ENCODE assay signal across 25 cellular contexts in the genomic region with DNA sequence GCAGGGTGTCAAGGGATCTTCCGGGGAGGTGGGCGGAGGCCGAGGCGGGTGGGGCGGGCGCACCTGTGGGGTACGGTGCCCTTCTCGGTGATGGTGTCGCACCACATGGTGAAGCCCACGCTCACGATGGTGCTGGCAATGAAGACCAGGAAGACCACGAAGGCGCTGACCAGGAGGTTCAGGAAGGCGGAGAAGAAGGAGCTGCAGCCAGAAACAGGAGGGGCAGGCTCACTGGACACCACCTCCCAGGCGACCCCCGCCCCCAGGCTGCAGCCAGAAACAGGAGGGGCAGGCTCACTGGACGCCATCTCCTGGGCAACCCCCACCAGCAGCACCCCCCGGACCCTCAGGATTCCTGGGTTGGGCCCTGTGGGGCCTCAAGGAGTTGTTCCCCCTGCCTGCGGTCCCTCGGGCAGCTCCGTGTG. TPM values are rescaled to one million over a fixed set of nuclear protein-coding genes. Genes with fewer than 3 reads are reported as not detected.
"Had no signal": no experiment of that assay in that cellular context is flagged by ENCODE, and none has a peak within 500 bp of the region (broad histone marks: within the 10 kb centered on the region; RNA-seq: fewer than 3 reads in every experiment).

No MANE protein-coding gene starts in this region.

- H3K9me3 Mint-ChIP-seq: immature natural killer cell; memory B cell; natural killer cell treated with Interleukin-12 subunit alpha and Interleukin-12 subunit beta and Interleukin-15 and Interleukin-18, amount 100 ng/mL, for 72 hours; stimulated activated naive B cell treated with anti-CD40 and anti-IgM and Interleukin-4, amounts not matched to agents 10 μg/mL and 1 μg/mL and 100 μg/mL, for 72 hours; stimulated activated naive CD8-positive, alpha-beta T cell treated with anti-CD3 and anti-CD28 coated beads, Interleukin-15, amount 100 ng/mL, for 72 hours had no signal

- H3K36me3 ChIP-seq: colonic mucosa, esophagus squamous epithelium, gastroesophageal sphincter, tibial nerve had no signal

- H3K4me1 ChIP-seq: colonic mucosa, esophagus squamous epithelium, gastroesophageal sphincter, psoas muscle, testis had no signal

- H3K4me3 ChIP-seq: colonic mucosa, esophagus squamous epithelium, gastroesophageal sphincter, psoas muscle, testis, tibial nerve had no signal

- H3K27ac ChIP-seq: colonic mucosa, esophagus squamous epithelium, gastroesophageal sphincter, parathyroid adenoma, psoas muscle, testis, tibial nerve had no signal

- H3K27ac Mint-ChIP-seq: immature natural killer cell; memory B cell; natural killer cell treated with Interleukin-12 subunit alpha and Interleukin-12 subunit beta and Interleukin-15 and Interleukin-18, amount 100 ng/mL, for 72 hours; stimulated activated naive B cell treated with anti-CD40 and anti-IgM and Interleukin-4, amounts not matched to agents 10 μg/mL and 1 μg/mL and 100 μg/mL, for 72 hours; stimulated activated naive CD8-positive, alpha-beta T cell treated with anti-CD3 and anti-CD28 coated beads, Interleukin-15, amount 100 ng/mL, for 72 hours had no signal

- H3K9ac ChIP-seq: parathyroid adenoma had no signal

- H3K4me1 Mint-ChIP-seq: immature natural killer cell; stimulated activated naive CD8-positive, alpha-beta T cell treated with anti-CD3 and anti-CD28 coated beads, Interleukin-15, amount 100 ng/mL, for 72 hours had no signal

- H2AFZ ChIP-seq: parathyroid adenoma had no signal

- H3K9me3 ChIP-seq: colonic mucosa, esophagus squamous epithelium, gastroesophageal sphincter, psoas muscle, testis, tibial nerve had no signal

- DNase-seq: cerebellar nuclear complex; colonic mucosa; dermis blood vessel endothelial cell; esophagus squamous epithelium; foreskin fibroblast; immature natural killer cell; left colon; midbrain; retina; stimulated activated CD4-positive, alpha-beta T cell treated with anti-CD3 and anti-CD28 coated beads, Interleukin-2, amount 100 ng/mL, for 24 hours; stimulated activated CD4-positive, alpha-beta T cell treated with anti-CD3 and anti-CD28 coated beads, Interleukin-4, amount 100 ng/mL, for 4 hours; stimulated activated naive B cell treated with anti-CD40 and anti-IgM and Interleukin-4, amounts not matched to agents 10 μg/mL and 1 μg/mL and 100 μg/mL, for 72 hours; stimulated activated naive CD8-positive, alpha-beta T cell treated with anti-CD3 and anti-CD28 coated beads, Interleukin-15, amount 100 ng/mL, for 72 hours; testis had no signal

- H3K36me3 Mint-ChIP-seq: immature natural killer cell; memory B cell; natural killer cell treated with Interleukin-12 subunit alpha and Interleukin-12 subunit beta and Interleukin-15 and Interleukin-18, amount 100 ng/mL, for 72 hours; stimulated activated naive B cell treated with anti-CD40 and anti-IgM and Interleukin-4, amounts not matched to agents 10 μg/mL and 1 μg/mL and 100 μg/mL, for 72 hours had no signal

- H3K27me3 ChIP-seq: colonic mucosa, testis had no signal

- H3K4me3 Mint-ChIP-seq: immature natural killer cell; memory B cell; natural killer cell treated with Interleukin-12 subunit alpha and Interleukin-12 subunit beta and Interleukin-15 and Interleukin-18, amount 100 ng/mL, for 72 hours; stimulated activated naive B cell treated with anti-CD40 and anti-IgM and Interleukin-4, amounts not matched to agents 10 μg/mL and 1 μg/mL and 100 μg/mL, for 72 hours; stimulated activated naive CD8-positive, alpha-beta T cell treated with anti-CD3 and anti-CD28 coated beads, Interleukin-15, amount 100 ng/mL, for 72 hours had no signal

RNA-seq across cellular contexts. Expression of a gene that starts 7.6 kb away (rescaled TPM):
- total RNA-seq: dermis blood vessel endothelial cell, epithelial cell of proximal tubule, esophagus squamous epithelium, lower leg skin, omental fat pad, psoas muscle, subcutaneous adipose tissue had no signal
- polyA plus RNA-seq: immature natural killer cell, keratinocyte had no signal

RNA-seq across cellular contexts. Expression of a gene that starts 17.4 kb away (rescaled TPM):
- total RNA-seq: dermis blood vessel endothelial cell; epithelial cell of proximal tubule; esophagus squamous epithelium; natural killer cell treated with Interleukin-12 subunit alpha and Interleukin-12 subunit beta and Interleukin-15 and Interleukin-18, amount 100 ng/mL, for 72 hours had no signal
- polyA plus RNA-seq: immature natural killer cell, keratinocyte had no signal
